In the genomic region with DNA sequence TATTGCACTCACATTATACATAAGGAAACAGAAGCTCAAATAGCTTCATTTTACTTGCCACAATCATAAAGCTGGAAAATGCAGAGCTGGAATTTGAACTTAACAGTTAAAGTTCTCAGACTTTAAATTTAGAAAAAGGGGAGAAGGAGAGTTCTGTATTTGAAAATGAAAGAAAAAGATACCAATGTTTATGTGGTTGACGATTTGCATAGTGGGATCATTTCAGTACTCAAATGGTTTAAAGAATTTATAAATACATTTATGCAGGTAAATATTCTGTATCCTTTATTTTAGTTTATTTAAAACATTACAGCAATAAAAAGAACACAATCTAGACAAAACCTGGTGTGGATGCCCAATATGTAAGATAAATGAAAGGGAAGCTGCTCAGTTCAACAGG, we compare ENCODE assay signal across 20 cellular contexts. TPM values are rescaled to one million over a fixed set of nuclear protein-coding genes. Genes with fewer than 3 reads are reported as not detected.
DNase-seq lines count a peak whose midpoint lies in the region; ATAC-seq, FAIRE-seq and TF ChIP-seq lines count a peak whose summit lies in the region.
"Had no signal": no experiment of that assay in that cellular context is flagged by ENCODE, and none has a peak within 500 bp of the region (broad histone marks: within the 10 kb centered on the region; RNA-seq: fewer than 3 reads in every experiment).

No MANE protein-coding gene starts in this region.

- TF ChIP-seq CTCF in hepatocyte (IDR thresholded peaks at IDR 0.05; ENCODE audit: poor library complexity) (no peak), thyroid gland (IDR thresholded peaks at IDR 0.05) (no peak)

- no peaks in the 10 kb centered on the region for H3K36me3 ChIP-seq in hepatocyte (replicated peaks; ENCODE audit: insufficient read depth, low read depth)
- H3K36me3 ChIP-seq in thyroid gland, result no peaks in the 10 kb centered on the region
- H3K36me3 ChIP-seq: brain microvascular endothelial cell, MG63, spleen, uterus had no signal

- ATAC-seq in GM18870 (IDR thresholded peaks at IDR 0.05; ENCODE audit: unreplicated experiment) (peak; percentile 37), GM21390 (IDR thresholded peaks at IDR 0.05; ENCODE audit: unreplicated experiment) (peak; percentile 72), HG03175 (IDR thresholded peaks at IDR 0.05; ENCODE audit: unreplicated experiment) (peak; percentile 55), GM21526 (IDR thresholded peaks at IDR 0.05; ENCODE audit: low FRiP score, unreplicated experiment) (no peak)
- ATAC-seq: WTC11 had no signal

- no peaks in the 10 kb centered on the region for H3K9me3 ChIP-seq in hepatocyte (ENCODE audit: low read depth)
- no peaks in the 10 kb centered on the region for H3K9me3 ChIP-seq in thyroid gland
- H3K9me3 ChIP-seq: MG63, spleen, uterus had no signal

- intact Hi-C loops in thyroid gland (cut with DNase I), result no loop called here

- no peaks in the 10 kb centered on the region for H3K79me2 ChIP-seq in hepatocyte

- no peaks in the 10 kb centered on the region for H4K20me1 ChIP-seq in hepatocyte (ENCODE audit: insufficient read depth, poor library complexity, severe bottlenecking)

- H3K4me1 ChIP-seq in hepatocyte (ENCODE audit: insufficient read depth), result peaks cover 26% of the 10 kb centered on the region
- H3K4me1 ChIP-seq in thyroid gland, result peaks cover 3 to 25% of the 10 kb centered on the region in 2 donors
- H3K4me1 ChIP-seq: uterus had no signal

- H3K4me3 ChIP-seq in hepatocyte, result no peak overlapping the region
- no peak overlapping the region for H3K4me3 ChIP-seq in thyroid gland (replicated peaks in 1 of 3)
- H3K4me3 ChIP-seq: MG63, spleen, uterus had no signal

- no peak overlapping the region for H3K4me2 ChIP-seq in hepatocyte

- H3K9me2 ChIP-seq in hepatocyte (replicated peaks; ENCODE audit: insufficient read depth), result no peaks in the 10 kb centered on the region

- DNase-seq in hepatocyte (ENCODE audit: low spot score), result no peak
- DNase-seq in thyroid gland, result no peak
- DNase-seq: activated naive CD4-positive, alpha-beta T cell treated with Interleukin-2 at 50 U/mL for 16 hours; brain microvascular endothelial cell; DMS53; effector CD4-positive, alpha-beta T cell; NCI-H2029; NCI-H526 treated with DMSO at 0.1 percent for 48 hours; spleen; uterus had no signal

- H2AFZ ChIP-seq in hepatocyte, result no peak overlapping the region

- H3K27ac ChIP-seq in hepatocyte (no peak overlapping the region), thyroid gland (no peak overlapping the region)
- H3K27ac ChIP-seq: brain microvascular endothelial cell, spleen, uterus had no signal

- peak; percentile 47 for FAIRE-seq in colon (lab: Jason Lieb, UNC)
- FAIRE-seq: H54, HTR-8/SVneo, RCC 7860 had no signal

- TF ChIP-seq POLR2A in thyroid gland (IDR thresholded peaks at IDR 0.05), result no peak

- H3K27me3 ChIP-seq in hepatocyte, result no peaks in the 10 kb centered on the region
- H3K27me3 ChIP-seq in thyroid gland, result no peaks in the 10 kb centered on the region
- H3K27me3 ChIP-seq: brain microvascular endothelial cell, MG63, spleen, uterus had no signal

- 83% methylated on average over 1 of the region's 1 CpG for WGBS in hepatocyte (ENCODE audit: low lambda C conversion rate, missing lambda C conversion rate)
- WGBS in thyroid gland, 2 donors, result 89 to 92% methylated on average over 1 of the region's 1 CpG

RNA-seq across cellular contexts. Expression of gene STAT4, which starts 25.5 kb away (rescaled TPM):
- total RNA-seq in hepatocyte, result 6.1 and 6.6 TPM in 2 replicates
- 1.6 and 3.1 TPM in 2 replicates for polyA plus RNA-seq in hepatocyte
- 1 to 10 TPM; 1.0 to 6.6 (median 4.4) TPM for total RNA-seq in thyroid gland
